15 cellular contexts compared by ENCODE assay signal in genomic region chr1:240776237-240776636, GRCh38.
DNase-seq lines count a peak whose midpoint lies in the region; TF ChIP-seq lines count a peak whose summit lies in the region.
"Had no signal": no experiment of that assay in that cellular context is flagged by ENCODE, and none has a peak within 500 bp of the region (broad histone marks: within the 10 kb centered on the region; RNA-seq: fewer than 3 reads in every experiment).

No MANE protein-coding gene starts in this region.

- H3K4me3 ChIP-seq in HEK293 (ENCODE audit: low read depth, low read length) (no peak overlapping the region), fibroblast of villous mesenchyme (ENCODE audit: low read depth, low read length) (no peak overlapping the region), transverse colon (no peak overlapping the region), OCI-LY7 (ENCODE audit: low read depth, low read length, poor library complexity, severe bottlenecking) (no peak overlapping the region)
- H3K4me3 ChIP-seq: A549 had no signal

- no peaks in the 10 kb centered on the region for H4K20me1 ChIP-seq in OCI-LY7 (ENCODE audit: insufficient read depth, low read length)

- CTCF ChIA-PET in HEK293 (lab: Yijun Ruan, JAX) = interaction anchor here (0.7 kb wide), 1 partner anchor 198 kb away, joined by 3 read pairs; no protein-coding TSS in a partner anchor
- CTCF ChIA-PET in OCI-LY7 (lab: Charles Lee; ENCODE audit: unreplicated experiment) = no interaction called here

- H3K36me3 ChIP-seq in HEK293 (ENCODE audit: control insufficient read depth in 2 of 2, insufficient read depth in 1 of 2, low read length in 2 of 2) (no peaks in the 10 kb centered on the region), transverse colon (no peaks in the 10 kb centered on the region), OCI-LY7 (ENCODE audit: insufficient read depth, low read length) (no peaks in the 10 kb centered on the region)
- H3K36me3 ChIP-seq: BE2C had no signal

- H3K36me3 Mint-ChIP-seq in activated T-helper 1 cell treated with anti-CD3 and anti-CD28 coated beads, Interleukin-12 subunit alpha, Interleukin-12 subunit beta, Interleukin-2, Interleukin-4 antibody, amounts not matched to agents 30 ng/mL and 10 ng/mL and 1 ng/mL, durations not matched to agents 14 hours and 24 hours and 36 hours (ENCODE audit: low read depth) = no peaks in the 10 kb centered on the region
- H3K36me3 Mint-ChIP-seq: CD4-positive, alpha-beta memory T cell had no signal

- H3K27ac ChIP-seq in HEK293 (ENCODE audit: extremely low read depth, low read depth, low read length) (no peak overlapping the region), transverse colon (no peak overlapping the region), OCI-LY7 (ENCODE audit: low read depth, low read length, poor library complexity, severe bottlenecking) (no peak overlapping the region)
- H3K27ac ChIP-seq: A549, C4-2B, HL-60 had no signal

- H3K9me2 ChIP-seq in OCI-LY7 (ENCODE audit: insufficient read depth, low read length) = no peaks in the 10 kb centered on the region

- no peaks in the 10 kb centered on the region for H3K79me2 ChIP-seq in OCI-LY7 (ENCODE audit: insufficient read depth, low read depth, low read length)

- 30 to 53% methylated on average over 2 of the region's 2 CpGs for WGBS in transverse colon (ENCODE audit: low coverage in 1 of 2), 2 donors

- H3K27me3 ChIP-seq in transverse colon = no peaks in the 10 kb centered on the region
- H3K27me3 ChIP-seq: BE2C had no signal

- in situ Hi-C loops in transverse colon (cut with MboI; ENCODE audit: low pct_ligation_motif_present in 1 of 4, low pct_unique_long_range_greater_than_20kb in 1 of 4, low sequenced_read_pairs in 3 of 4) = no loop called here

- DNase-seq in amniotic epithelial cell (ENCODE audit: low read depth) = peak; percentile 15
- peak; percentile 44 for DNase-seq in fibroblast of villous mesenchyme (ENCODE audit: low read depth)
- DNase-seq in transverse colon = peak; percentile 31
- DNase-seq in activated T-helper 1 cell treated with anti-CD3 and anti-CD28 coated beads, Interleukin-12 subunit alpha, Interleukin-12 subunit beta, Interleukin-2, Interleukin-4 antibody, amounts not matched to agents 30 ng/mL and 10 ng/mL and 1 ng/mL, durations not matched to agents 14 hours and 24 hours and 36 hours (ENCODE audit: low spot score) = no peak
- no peak for DNase-seq in OCI-LY7 (ENCODE audit: low spot score)
- DNase-seq in activated effector memory CD4-positive, alpha-beta T cell treated with Interleukin-2 at 50 U/mL for 16 hours = no peak
- DNase-seq: BE2C; CD4-positive, alpha-beta memory T cell; DMS153; DMS79 treated with DMSO at 0.1 percent for 48 hours; EL had no signal

- POLR2A ChIA-PET in HEK293 (lab: Yijun Ruan, JAX) (no interaction called here), OCI-LY7 (lab: Charles Lee) (no interaction called here)

- no TSS peak for BruUV-seq in OCI-LY7 (replicated peaks; lab: Mats Ljungman, UMichigan)

- no peak overlapping the region for H2AFZ ChIP-seq in OCI-LY7 (ENCODE audit: low read length)

- H3K4me1 Mint-ChIP-seq in activated T-helper 1 cell treated with anti-CD3 and anti-CD28 coated beads, Interleukin-12 subunit alpha, Interleukin-12 subunit beta, Interleukin-2, Interleukin-4 antibody, amounts not matched to agents 30 ng/mL and 10 ng/mL and 1 ng/mL, durations not matched to agents 14 hours and 24 hours and 36 hours (ENCODE audit: low read depth) = no peaks in the 10 kb centered on the region
- H3K4me1 Mint-ChIP-seq: CD4-positive, alpha-beta memory T cell had no signal

- TF ChIP-seq EP300 in transverse colon (IDR thresholded peaks at IDR 0.05; ENCODE audit: low read depth) = no peak

- H3K9me3 Mint-ChIP-seq in activated T-helper 1 cell treated with anti-CD3 and anti-CD28 coated beads, Interleukin-12 subunit alpha, Interleukin-12 subunit beta, Interleukin-2, Interleukin-4 antibody, amounts not matched to agents 30 ng/mL and 10 ng/mL and 1 ng/mL, durations not matched to agents 14 hours and 24 hours and 36 hours = no peaks in the 10 kb centered on the region

- H3K4me1 ChIP-seq in HEK293 (ENCODE audit: control insufficient read depth, insufficient read depth, low read length) = peaks cover 2% of the 10 kb centered on the region; the same call in 1 of the 2 replicates
- H3K4me1 ChIP-seq in transverse colon = no peaks in the 10 kb centered on the region
- H3K4me1 ChIP-seq in OCI-LY7 (ENCODE audit: insufficient read depth, low read length, poor library complexity, severe bottlenecking) = no peaks in the 10 kb centered on the region
- H3K4me1 ChIP-seq: A549, BE2C had no signal

- no peaks in the 10 kb centered on the region for H3K27me3 Mint-ChIP-seq in activated T-helper 1 cell treated with anti-CD3 and anti-CD28 coated beads, Interleukin-12 subunit alpha, Interleukin-12 subunit beta, Interleukin-2, Interleukin-4 antibody, amounts not matched to agents 30 ng/mL and 10 ng/mL and 1 ng/mL, durations not matched to agents 14 hours and 24 hours and 36 hours (ENCODE audit: insufficient read depth)
- H3K27me3 Mint-ChIP-seq: CD4-positive, alpha-beta memory T cell had no signal

- no peak overlapping the region for H3K27ac Mint-ChIP-seq in activated T-helper 1 cell treated with anti-CD3 and anti-CD28 coated beads, Interleukin-12 subunit alpha, Interleukin-12 subunit beta, Interleukin-2, Interleukin-4 antibody, amounts not matched to agents 30 ng/mL and 10 ng/mL and 1 ng/mL, durations not matched to agents 14 hours and 24 hours and 36 hours
- H3K27ac Mint-ChIP-seq: CD4-positive, alpha-beta memory T cell had no signal

- H3K4me2 ChIP-seq in OCI-LY7 (ENCODE audit: low read length) = no peak overlapping the region
- H3K4me2 ChIP-seq: A549 had no signal

- no peak for TF ChIP-seq CTCF in HEK293 (tag by site-specific recombination; IDR thresholded peaks at IDR 0.05)
- no peak for TF ChIP-seq CTCF in fibroblast of villous mesenchyme (IDR thresholded peaks at IDR 0.05; ENCODE audit: insufficient read depth, low read depth, low read length)
- TF ChIP-seq CTCF in transverse colon (IDR thresholded peaks at IDR 0.05) = no peak
- no peak for TF ChIP-seq CTCF in OCI-LY7 (conservative IDR thresholded peaks at IDR 0.05; ENCODE audit: low read length)

- no peaks in the 10 kb centered on the region for H3K9me3 ChIP-seq in HEK293 (ENCODE audit: control insufficient read depth, insufficient read depth, low read depth, low read length)
- no peaks in the 10 kb centered on the region for H3K9me3 ChIP-seq in transverse colon
- H3K9me3 ChIP-seq in OCI-LY7 (ENCODE audit: low read length) = no peaks in the 10 kb centered on the region
- H3K9me3 ChIP-seq: A549, BE2C had no signal

- TF ChIP-seq POLR2A in transverse colon (IDR thresholded peaks at IDR 0.05) = no peak

- intact Hi-C loops in transverse colon (cut with DNase I; ENCODE audit: low total_unique reads) (no loop called here), OCI-LY7 (cut with micrococcal nuclease; ENCODE audit: unreplicated experiment) (no loop called here)
- intact Hi-C loops in activated T-helper 1 cell treated with anti-CD3 and anti-CD28 coated beads, Interleukin-12 subunit alpha, Interleukin-12 subunit beta, Interleukin-2, Interleukin-4 antibody, amounts not matched to agents 30 ng/mL and 10 ng/mL and 1 ng/mL, durations not matched to agents 14 hours and 24 hours and 36 hours (cut with micrococcal nuclease) = no loop called here

- H3K4me3 Mint-ChIP-seq in activated T-helper 1 cell treated with anti-CD3 and anti-CD28 coated beads, Interleukin-12 subunit alpha, Interleukin-12 subunit beta, Interleukin-2, Interleukin-4 antibody, amounts not matched to agents 30 ng/mL and 10 ng/mL and 1 ng/mL, durations not matched to agents 14 hours and 24 hours and 36 hours = no peak overlapping the region
- H3K4me3 Mint-ChIP-seq: CD4-positive, alpha-beta memory T cell had no signal

TF ChIP-seq in HEK293, 187 proteins besides CTCF, POLR2A, EP300 and RAD21:
- TF ChIP-seq KLF1 (tag by site-specific recombination; IDR thresholded peaks at IDR 0.05) = 0 out of 2 replicates have a peak, but pooled peaks have one; percentile 22
- no peak for TF ChIP-seq FEZF1 (tag by site-specific recombination; IDR thresholded peaks at IDR 0.05)
TF ChIP-seq in HEK293: peak in this region for 1.

Comparison
In these comparisons a context has a peak if more than half of its experiments do, and no peak if none do; other contexts are left out.
1. DNase-seq: peak in amniotic epithelial cell (single experiment), fibroblast of villous mesenchyme (single experiment) and transverse colon (single experiment); none in activated T-helper 1 cell treated with anti-CD3 and anti-CD28 coated beads, Interleukin-12 subunit alpha, Interleukin-12 subunit beta, Interleukin-2, Interleukin-4 antibody, amounts not matched to agents 30 ng/mL and 10 ng/mL and 1 ng/mL, durations not matched to agents 14 hours and 24 hours and 36 hours (single experiment), OCI-LY7 (single experiment) and activated effector memory CD4-positive, alpha-beta T cell treated with Interleukin-2 at 50 U/mL for 16 hours (single experiment).